ENCODE assay signal across 9 cellular contexts in the genomic region with DNA sequence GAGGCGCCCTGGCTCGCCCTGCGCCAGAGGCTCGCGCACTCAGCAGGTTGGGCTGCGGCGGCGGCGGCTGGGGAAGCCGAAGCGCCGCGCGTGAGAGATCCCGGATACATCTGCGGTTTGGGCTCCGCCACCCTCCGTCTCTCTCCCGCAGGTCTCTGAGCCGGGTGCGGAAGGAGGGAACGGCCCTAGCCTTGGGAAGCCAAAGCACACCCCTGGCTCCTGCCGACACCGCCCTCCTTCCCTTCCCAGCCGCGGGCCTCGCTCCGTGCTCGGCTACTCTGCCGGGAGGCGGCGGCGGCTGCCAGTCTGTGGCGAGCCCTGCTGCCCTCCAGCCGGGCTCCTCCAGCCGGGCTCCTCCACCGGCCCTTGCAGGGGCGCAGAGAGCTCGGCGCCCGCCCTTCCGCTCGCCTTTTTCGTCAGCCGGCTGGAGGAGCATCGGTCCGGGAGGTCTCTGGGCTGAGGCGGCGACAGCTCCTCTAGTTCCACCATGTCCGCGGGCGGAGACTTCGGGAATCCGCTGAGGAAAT. TPM values are rescaled to one million over a fixed set of nuclear protein-coding genes. Genes with fewer than 3 reads are reported as not detected.
DNase-seq lines count a peak whose midpoint lies in the region; ATAC-seq, FAIRE-seq and TF ChIP-seq lines count a peak whose summit lies in the region.
"Not testable (repeated sequence)": the region's sequence is repeated elsewhere in the genome, so short reads cannot be mapped to it uniquely, and the experiment has no call there.
"Had no signal": no experiment of that assay in that cellular context is flagged by ENCODE, and none has a peak within 500 bp of the region (broad histone marks: within the 10 kb centered on the region; RNA-seq: fewer than 3 reads in every experiment).

A gene (plus strand): TSS at position 38 of the 527 bp plus-strand sequence. CDS start 450 bp downstream, at position 488.

- H3K4me3 ChIP-seq in HUES6 (ENCODE audit: low read depth, low read length): peak within 1 kb of the TSS; percentile 68
- peak within 1 kb of the TSS; percentile 80 for H3K4me3 ChIP-seq in SK-N-MC
- H3K4me3 ChIP-seq in fibroblast of lung (replicated peaks in 1 of 4; ENCODE audit: control extremely low read depth in 1 of 4, insufficient read depth in 1 of 4, low read depth in 3 of 4, low read length in 4 of 4): peak within 1 kb of the TSS in 1 of 4 experiments; percentile 27
- not testable (repeated sequence) for H3K4me3 ChIP-seq in kidney (ENCODE audit: low read length in 2 of 2)

- not testable (repeated sequence) for H3K36me3 ChIP-seq in HUES6 (ENCODE audit: control insufficient read depth, insufficient read depth, low read length); SK-N-MC (ENCODE audit: insufficient read depth, low read length); fibroblast of lung (ENCODE audit: control insufficient read depth, insufficient read depth, low read length); kidney (ENCODE audit: control insufficient read depth in 1 of 2, insufficient read depth in 2 of 2, low read length in 2 of 2)

- not testable (repeated sequence) for H3K9me3 ChIP-seq in HUES6 (ENCODE audit: control insufficient read depth, insufficient read depth, low read depth, low read length); SK-N-MC (ENCODE audit: low read depth, low read length); fibroblast of lung (ENCODE audit: control insufficient read depth, insufficient read depth, low read depth, low read length); kidney (ENCODE audit: control insufficient read depth in 1 of 2, low read length in 2 of 2)

- not testable (repeated sequence) for H2AFZ ChIP-seq in fibroblast of lung (ENCODE audit: low read length)

- not testable (repeated sequence) for H3K36me3 Mint-ChIP-seq in activated naive CD8-positive, alpha-beta T cell treated with anti-CD3 and anti-CD28 coated beads, Interleukin-2, amount 50 U/mL, for 24 hours (ENCODE audit: low read depth); osteocyte (ENCODE audit: unreplicated experiment); type B pancreatic cell

- H3K27me3 ChIP-seq in HUES6 (ENCODE audit: control insufficient read depth, insufficient read depth, low read length): peaks cover 43% of the 10 kb centered on the region
- H3K27me3 ChIP-seq in fibroblast of lung (ENCODE audit: control insufficient read depth, insufficient read depth, low read length): not testable (repeated sequence)

- not testable (repeated sequence) for H3K27ac ChIP-seq in HUES6 (ENCODE audit: low read depth, low read length); SK-N-MC; fibroblast of lung (ENCODE audit: insufficient read depth, low read length); kidney (ENCODE audit: low read depth in 2 of 2, low read length in 2 of 2)

- DNase-seq in DMS153 (lab: John Stamatoyannopoulos, UW): peak; percentile 17
- DNase-seq in SK-N-MC (ENCODE audit: low read depth, low spot score); osteocyte (ENCODE audit: extremely low spot score, unreplicated experiment); type B pancreatic cell (ENCODE audit: extremely low spot score, unreplicated experiment): not testable (repeated sequence)
- peak; percentile 1 for DNase-seq in activated naive CD8-positive, alpha-beta T cell treated with anti-CD3 and anti-CD28 coated beads, Interleukin-2, amount 50 U/mL, for 24 hours
- DNase-seq in fibroblast of lung (ENCODE audit: low read depth in 2 of 2): peak; percentile 1
- peak; percentile 74 for DNase-seq in kidney

- TF ChIP-seq CTCF in fibroblast of lung (conservative IDR thresholded peaks at IDR 0.05 in 1 of 2, IDR thresholded peaks at IDR 0.05 in 1 of 2; ENCODE audit: low read depth in 1 of 2, low read length in 2 of 2); kidney (IDR thresholded peaks at IDR 0.05; ENCODE audit: borderline replicate concordance, extremely low read depth, insufficient read depth); osteocyte (IDR thresholded peaks at IDR 0.05); type B pancreatic cell (conservative IDR thresholded peaks at IDR 0.05): not testable (repeated sequence)

- H3K27ac Mint-ChIP-seq in activated naive CD8-positive, alpha-beta T cell treated with anti-CD3 and anti-CD28 coated beads, Interleukin-2, amount 50 U/mL, for 24 hours; osteocyte (ENCODE audit: unreplicated experiment): not testable (repeated sequence)
- H3K27ac Mint-ChIP-seq in type B pancreatic cell: peak within 1 kb of the TSS; percentile 25

- H3K9ac ChIP-seq in HUES6 (ENCODE audit: low read length); fibroblast of lung (ENCODE audit: insufficient read depth, low read length); kidney (ENCODE audit: low read length in 2 of 2): not testable (repeated sequence)
- peak within 1 kb of the TSS; percentile 63 for H3K9ac ChIP-seq in SK-N-MC (ENCODE audit: insufficient read length)

- not testable (repeated sequence) for FAIRE-seq in kidney (lab: Jason Lieb, UNC)

- intact Hi-C loops in kidney (cut with DNase I): not testable (repeated sequence)

- not testable (repeated sequence) for H3K79me2 ChIP-seq in fibroblast of lung (ENCODE audit: control insufficient read depth, insufficient read depth, low read length)

- not testable (repeated sequence) for H3K9me3 Mint-ChIP-seq in activated naive CD8-positive, alpha-beta T cell treated with anti-CD3 and anti-CD28 coated beads, Interleukin-2, amount 50 U/mL, for 24 hours; osteocyte (ENCODE audit: unreplicated experiment); type B pancreatic cell

- H4K20me1 ChIP-seq in fibroblast of lung (ENCODE audit: control insufficient read depth, extremely low read depth, insufficient read depth, low read length): not testable (repeated sequence)

- H3K27me3 Mint-ChIP-seq in activated naive CD8-positive, alpha-beta T cell treated with anti-CD3 and anti-CD28 coated beads, Interleukin-2, amount 50 U/mL, for 24 hours: peaks cover 51% of the 10 kb centered on the region
- H3K27me3 Mint-ChIP-seq in osteocyte (ENCODE audit: unreplicated experiment) (peaks cover 31% of the 10 kb centered on the region), type B pancreatic cell (peaks cover 78% of the 10 kb centered on the region)

- H3K4me3 Mint-ChIP-seq in activated naive CD8-positive, alpha-beta T cell treated with anti-CD3 and anti-CD28 coated beads, Interleukin-2, amount 50 U/mL, for 24 hours: peak within 1 kb of the TSS; percentile 47
- H3K4me3 Mint-ChIP-seq in osteocyte (ENCODE audit: unreplicated experiment) (peak within 1 kb of the TSS; percentile 66), type B pancreatic cell (peak within 1 kb of the TSS; percentile 85)

- H3K4me2 ChIP-seq in fibroblast of lung (ENCODE audit: extremely low read depth, insufficient read depth, low read length): peak within 1 kb of the TSS; percentile 25

- not testable (repeated sequence) for H3K4me1 Mint-ChIP-seq in activated naive CD8-positive, alpha-beta T cell treated with anti-CD3 and anti-CD28 coated beads, Interleukin-2, amount 50 U/mL, for 24 hours; osteocyte (ENCODE audit: unreplicated experiment); type B pancreatic cell (ENCODE audit: unreplicated experiment)

- not testable (repeated sequence) for H3K4me1 ChIP-seq in HUES6 (ENCODE audit: control insufficient read depth, insufficient read depth, low read length); fibroblast of lung (ENCODE audit: control insufficient read depth, extremely low read depth, insufficient read depth, low read length); kidney (ENCODE audit: control insufficient read depth in 1 of 2, insufficient read depth in 1 of 2, low read depth in 1 of 2, low read length in 2 of 2)

- ATAC-seq in activated naive CD8-positive, alpha-beta T cell treated with anti-CD3 and anti-CD28 coated beads, Interleukin-2, amount 50 U/mL, for 24 hours: peak; percentile 33

RNA-seq across cellular contexts. Expression of the gene that starts here (rescaled TPM):
- total RNA-seq in fibroblast of lung (not detected in 2 replicates), kidney (0.19 TPM), osteocyte (not detected in 2 replicates), type B pancreatic cell (ENCODE audit: low replicate concordance) (0.29 and 0.50 TPM in 2 replicates)
- polyA plus RNA-seq in fibroblast of lung (0.05 and 0.10 TPM in 2 replicates), kidney (ENCODE audit: insufficient read depth, low read depth, low replicate concordance) (0.17 TPM)
- not detected in 2 replicates for polyA plus RNA-seq in fibroblast of lung (2012)
- polyA minus RNA-seq in fibroblast of lung (ENCODE audit: low replicate concordance): not detected in 2 replicates
- total RNA-seq: SK-MEL-5 had no signal

Comparison
In these comparisons a context has a peak if more than half of its experiments do, and no peak if none do; other contexts are left out.
1. Peak in DNase-seq and H3K4me2 ChIP-seq in fibroblast of lung; RNA of the gene not detected or under 1 TPM.
2. Peak in DNase-seq in kidney; RNA of the gene not detected or under 1 TPM.